9 cellular contexts compared by ENCODE assay signal in genomic region chr2:98771771-98772521, GRCh38. TPM values are rescaled to one million over a fixed set of nuclear protein-coding genes. Genes with fewer than 3 reads are reported as not detected.
DNase-seq lines count a peak whose midpoint lies in the region; ATAC-seq, FAIRE-seq and TF ChIP-seq lines count a peak whose summit lies in the region.
"Had no signal": no experiment of that assay in that cellular context is flagged by ENCODE, and none has a peak within 500 bp of the region (broad histone marks: within the 10 kb centered on the region; RNA-seq: fewer than 3 reads in every experiment).

No MANE protein-coding gene starts in this region.

- no peaks in the 10 kb centered on the region for H4K20me1 ChIP-seq in GM12878 (ENCODE audit: control insufficient read depth, insufficient read depth)

- no peak for TF ChIP-seq RAD21 in GM12878 (IDR thresholded peaks at IDR 0.05; ENCODE audit: insufficient read depth, low read depth, low read length)

- in situ Hi-C loops in GM12878 (cut with MboI) = no loop called here

- H3K36me3 ChIP-seq in GM12878 (ENCODE audit: control insufficient read depth in 2 of 2, insufficient read depth in 2 of 2, low read length in 1 of 2) = no peaks in the 10 kb centered on the region
- H3K36me3 ChIP-seq in psoas muscle (ENCODE audit: insufficient read depth in 1 of 2, low read depth in 1 of 2) = no peaks in the 10 kb centered on the region

- peak overlapping the region; percentile 26; the same call in 1 of the 2 replicates for H3K4me3 ChIP-seq in GM12878
- H3K4me3 ChIP-seq in psoas muscle = peak overlapping the region; percentile 27

- RAD21 ChIA-PET in GM12878 (lab: Charles Lee; ENCODE audit: unreplicated experiment) = interaction anchor here (0.8 to 2.1 kb wide), 5 partner anchors 8 to 123 kb away, joined by 3 to 5 read pairs (median 3); no protein-coding TSS in a partner anchor

- POLR2A ChIA-PET in GM12878 (lab: Charles Lee) = interaction anchor here (0.6 to 1.3 kb wide), 4 partner anchors 12 to 46 kb away, joined by 3 to 4 read pairs (median 3); partner anchors contain the start of gene MGAT4A

- H3K4me1 ChIP-seq in GM12878 (ENCODE audit: control insufficient read depth, insufficient read depth, low read length) (peaks cover 16% of the 10 kb centered on the region), psoas muscle (no peaks in the 10 kb centered on the region)

- SMC1A ChIA-PET in GM12878 (lab: Charles Lee; ENCODE audit: uncharacterized antibody, unreplicated experiment) = interaction anchor here (0.7 to 3.6 kb wide), 8 partner anchors 10 to 68 kb away, joined by 3 to 26 read pairs (median 5); no protein-coding TSS in a partner anchor

- no peaks in the 10 kb centered on the region for H3K79me2 ChIP-seq in GM12878 (ENCODE audit: control insufficient read depth, insufficient read depth, low read length)

- FAIRE-seq in GM12878 (lab: Jason Lieb, UNC) = peak; percentile 66
- FAIRE-seq: colon had no signal

- TF ChIP-seq EP300 in GM12878 (IDR thresholded peaks at IDR 0.05; ENCODE audit: borderline replicate concordance in 1 of 2, control insufficient read depth in 1 of 2, low read depth in 2 of 2, low read length in 2 of 2) = no peak

- BruUV-seq in GM12878 (replicated peaks; lab: Mats Ljungman, UMichigan) = no TSS peak

- TF ChIP-seq CTCF in GM12878 (IDR thresholded peaks at IDR 0.05 in 2 of 3, conservative IDR thresholded peaks at IDR 0.05 in 1 of 3; ENCODE audit: control insufficient read depth in 2 of 3, extremely low read depth in 1 of 3, insufficient read depth in 1 of 3, low read depth in 3 of 3, low read length in 3 of 3) (no peak), psoas muscle (IDR thresholded peaks at IDR 0.05) (no peak)

- ATAC-seq in GM18867 (IDR thresholded peaks at IDR 0.05; ENCODE audit: unreplicated experiment) = peak; percentile 57
- ATAC-seq in GM12878 = peak; percentile 66
- peak in 1 of 4 donors; percentile 29 for ATAC-seq in psoas muscle
- ATAC-seq in GM21447 (IDR thresholded peaks at IDR 0.05; ENCODE audit: unreplicated experiment) = no peak
- no peak for ATAC-seq in HG03139 (IDR thresholded peaks at IDR 0.05; ENCODE audit: unreplicated experiment)
- ATAC-seq in HG03469 (IDR thresholded peaks at IDR 0.05; ENCODE audit: unreplicated experiment) = no peak

- CTCF ChIA-PET in GM12878 (lab: Yijun Ruan, JAX) = interaction anchor here (0.7 to 1.9 kb wide), 9 partner anchors 9 to 123 kb away, joined by 3 to 7 read pairs (median 4); no protein-coding TSS in a partner anchor

- H3K4me2 ChIP-seq in GM12878 (ENCODE audit: control insufficient read depth, insufficient read depth) = peak overlapping the region; percentile 80

- H3K27ac ChIP-seq in GM12878 (ENCODE audit: control insufficient read depth, insufficient read depth) (peak overlapping the region; percentile 63), psoas muscle (no peak overlapping the region)

- WGBS in GM12878 (ENCODE audit: insufficient coverage, insufficient replicate concordance, low lambda C conversion rate, missing lambda C conversion rate) = 16% methylated on average over 16 of the region's 16 CpGs
- 49 to 57% (median 51%) methylated on average over 16 of the region's 16 CpGs for WGBS in psoas muscle, 3 donors

- intact Hi-C loops in GM12878 (cut with micrococcal nuclease; ENCODE audit: unreplicated experiment) = loop anchor here (5.0 kb wide), 1 partner anchor 65 kb away; no protein-coding TSS in a partner anchor
- intact Hi-C loops in psoas muscle (cut with DNase I) = no loop called here

- peak; percentile 41; the same call in 1 of the 2 replicates for TF ChIP-seq POLR2A in GM12878 (IDR thresholded peaks at IDR 0.05; ENCODE audit: low read depth, low read length)

- H3K27me3 ChIP-seq in GM12878 (replicated peaks in 1 of 2; ENCODE audit: control insufficient read depth in 2 of 2, insufficient read depth in 2 of 2, low read length in 1 of 2) = no peaks in the 10 kb centered on the region
- peaks cover 0 to 11% (median 0%) of the 10 kb centered on the region in 3 donors for H3K27me3 ChIP-seq in psoas muscle (ENCODE audit: insufficient read depth in 3 of 3, low read length in 2 of 3)

- DNase-seq in T follicular helper cell (ENCODE audit: low read depth) = peak; percentile 53
- DNase-seq in GM12878 (ENCODE audit: low read depth, low spot score) = no peak
- DNase-seq in psoas muscle = no peak
- no peak for DNase-seq in NCI-H1105 (lab: John Stamatoyannopoulos, UW)

- H3K9ac ChIP-seq in GM12878 (ENCODE audit: control insufficient read depth, insufficient read depth, low read length) = peak overlapping the region; percentile 51

- H3K9me3 ChIP-seq in GM12878 (replicated peaks; ENCODE audit: control insufficient read depth, insufficient read depth, low read length) (no peaks in the 10 kb centered on the region), psoas muscle (no peaks in the 10 kb centered on the region)

- H2AFZ ChIP-seq in GM12878 (ENCODE audit: control insufficient read depth, low read depth, low read length) = peak overlapping the region; percentile 94

TF ChIP-seq in GM12878, 131 proteins besides CTCF, POLR2A, EP300 and RAD21 (continues in another document):
- TF ChIP-seq JUNB (IDR thresholded peaks at IDR 0.05) (no peak), ZSCAN29 (IDR thresholded peaks at IDR 0.05) (no peak), RELB (IDR thresholded peaks at IDR 0.05; ENCODE audit: low read depth) (0 out of 2 replicates have a peak, but pooled peaks have one; percentile 19), PRDM15 (CRISPR knock-in tag; IDR thresholded peaks at IDR 0.05) (no peak), EZH2 (IDR thresholded peaks at IDR 0.05; ENCODE audit: borderline replicate concordance, control insufficient read depth, low read depth, low read length) (no peak), EED (IDR thresholded peaks at IDR 0.05; ENCODE audit: low read depth) (peak; percentile 55), IKZF2 (IDR thresholded peaks at IDR 0.05) (peak; percentile 64 to 68; a peak in 3 of 4 replicates), STAT1 (conservative IDR thresholded peaks at IDR 0.05) (no peak)

RNA-seq across cellular contexts. Expression of gene MGAT4A, which starts 41.0 kb away (rescaled TPM):
- 42.2 and 48.0 TPM in 2 replicates for total RNA-seq in GM12878 (2013; cell fraction: nucleolus; rRNA removed)
- total RNA-seq in GM12878 (2014; rRNA removed) = 12.8 and 13.2 TPM in 2 replicates
- 16.8 and 18.4 TPM in 2 replicates for total RNA-seq in GM12878 (2014; rRNA removed; fragmentation: Illumina TruSeq; extraction: Trizol)
- total RNA-seq in GM12878 (2021) = 23.1 and 23.4 TPM in 2 replicates
- 3.3 TPM for polyA plus RNA-seq in GM12878 (2011; ENCODE audit: low read depth)
- 4.3 and 9.5 TPM in 2 replicates for polyA plus RNA-seq in GM12878 (2011; rRNA removed)
- 1.2 and 2.1 TPM in 2 replicates for polyA plus RNA-seq in GM12878 (2011; cell fraction: cytosol; rRNA removed)
- polyA plus RNA-seq in GM12878 (2011; cell fraction: nucleus; rRNA removed) = 2.4 and 2.7 TPM in 2 replicates
- 2.3 and 4.2 TPM in 2 replicates for polyA plus RNA-seq in GM12878 (2012)
- 13.3 and 13.6 TPM in 2 replicates for polyA plus RNA-seq in GM12878 (2014; fragmentation: Illumina TruSeq; extraction: Trizol)
- 10 to 100 TPM; 10.2 to 11.9 TPM for polyA plus RNA-seq in GM12878 (2014; fragmentation: Nextera tagmentation; extraction: Ambion mirVana)
- polyA plus RNA-seq in GM12878 (2014; rRNA removed) = 8.6 and 13.8 TPM in 2 replicates
- polyA plus RNA-seq in GM12878 (2016; fragmentation: Nextera tagmentation; extraction: Ambion mirVana) = 10 to 100 TPM; 18.4 to 22.7 TPM
- 4.2 and 9.4 TPM in 2 replicates for polyA minus RNA-seq in GM12878 (2011; rRNA and poly(A)+ RNA removed)
- polyA minus RNA-seq in GM12878 (2011; cell fraction: cytosol; rRNA and poly(A)+ RNA removed) = 0.67 and 1.6 TPM in 2 replicates
- 3.1 and 4.4 TPM in 2 replicates for polyA minus RNA-seq in GM12878 (2011; cell fraction: nucleus; rRNA and poly(A)+ RNA removed)
- total RNA-seq in psoas muscle = 10 to 100 TPM in 2 of 4 donors, 1 to 10 TPM in 2; 7.0 to 12.3 (median 9.0) TPM
- polyA plus RNA-seq in psoas muscle = 10 to 100 TPM in 1 of 3 donors, 1 to 10 TPM in 2; 3.0 to 10.6 (median 6.7) TPM

Comparison
In these comparisons a context has a peak if more than half of its experiments do, and no peak if none do; other contexts are left out.
1. ATAC-seq: peak in GM18867 (single experiment) and GM12878 (single experiment); none in GM21447 (single experiment), HG03139 (single experiment) and HG03469 (single experiment).